ENCODE assay signal across 25 cellular contexts in the genomic region with DNA sequence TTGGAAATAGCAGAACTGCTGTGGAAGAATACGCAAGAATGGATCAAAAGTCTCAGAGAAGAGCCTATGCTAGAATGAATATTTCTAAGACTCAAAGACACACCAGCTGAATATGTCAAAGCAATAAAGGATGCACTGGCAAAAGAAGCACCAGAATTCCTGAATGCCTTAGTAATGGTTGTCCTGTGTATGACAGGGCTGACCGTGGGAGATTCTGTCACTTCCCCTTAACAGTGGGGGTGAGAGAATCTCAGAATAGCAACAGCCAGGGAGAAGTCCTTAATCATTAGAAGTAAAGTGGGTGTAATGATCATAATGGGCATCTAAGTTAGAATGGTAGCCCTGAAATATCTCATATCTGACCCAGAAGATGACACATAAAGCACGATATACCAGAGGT. TPM values are rescaled to one million over a fixed set of nuclear protein-coding genes. Genes with fewer than 3 reads are reported as not detected.
A peak's percentile ranks its signal among the peaks of the same experiment; 100 is the strongest.
DNase-seq lines count a peak whose midpoint lies in the region; ATAC-seq, FAIRE-seq and TF ChIP-seq lines count a peak whose summit lies in the region.
"Had no signal": no experiment of that assay in that cellular context is flagged by ENCODE, and none has a peak within 500 bp of the region (broad histone marks: within the 10 kb centered on the region; RNA-seq: fewer than 3 reads in every experiment).

No MANE protein-coding gene starts in this region.

- peaks cover 4% of the 10 kb centered on the region; the same call in 1 of the 2 replicates for H3K36me3 Mint-ChIP-seq in HFFc6 (ENCODE audit: low read depth)
- H3K36me3 Mint-ChIP-seq: brain; CD4-positive, alpha-beta memory T cell had no signal

- DNase-seq in Daoy (ENCODE audit: low read depth) = peak; percentile 14
- DNase-seq in HFFc6 = peak; percentile 64
- no peak for DNase-seq in endothelial cell of umbilical vein (ENCODE audit: low read depth, low spot score)
- DNase-seq in nucleus accumbens (lab: John Stamatoyannopoulos, UW) = no peak
- DNase-seq: activated CD8-positive, alpha-beta T cell treated with anti-CD3 and anti-CD28 coated beads for 36 hours; activated gamma-delta T cell; activated naive CD8-positive, alpha-beta T cell treated with anti-CD3 and anti-CD28 coated beads, Interleukin-2, amount 50 U/mL, for 24 hours; CD4-positive, alpha-beta memory T cell; colonic mucosa; DMS153; effector memory CD8-positive, alpha-beta T cell; left colon; midbrain; NCI-H1436; NCI-H524 treated with DMSO at 0.1 percent for 48 hours; nephron progenitor cell; sigmoid colon; T1000 had no signal

- H3K9me3 ChIP-seq in endothelial cell of umbilical vein (replicated peaks; ENCODE audit: control insufficient read depth, insufficient read depth, low read length) (no peaks in the 10 kb centered on the region), mesodermal cell (ENCODE audit: control insufficient read depth, low read length) (no peaks in the 10 kb centered on the region)
- H3K9me3 ChIP-seq: colonic mucosa, esophagus muscularis mucosa, sigmoid colon had no signal

- FAIRE-seq in endothelial cell of umbilical vein (lab: Jason Lieb, UNC) = no peak
- FAIRE-seq: GM12891 had no signal

- H3K4me3 Mint-ChIP-seq in HFFc6 = no peak overlapping the region; the same call in 1 of the 2 replicates
- H3K4me3 Mint-ChIP-seq: activated CD8-positive, alpha-beta T cell treated with anti-CD3 and anti-CD28 coated beads for 36 hours; activated naive CD8-positive, alpha-beta T cell treated with anti-CD3 and anti-CD28 coated beads, Interleukin-2, amount 50 U/mL, for 24 hours; brain; CD4-positive, alpha-beta memory T cell; effector memory CD8-positive, alpha-beta T cell; nephron progenitor cell had no signal

- no peak overlapping the region for H3K9ac ChIP-seq in endothelial cell of umbilical vein (replicated peaks; ENCODE audit: extremely low read depth, insufficient read depth, low read length)

- H4K20me1 ChIP-seq in endothelial cell of umbilical vein (replicated peaks; ENCODE audit: control insufficient read depth, extremely low read depth, insufficient read depth, low read length) = no peaks in the 10 kb centered on the region

- 38 to 83% methylated on average over 1 to 2 of the region's 3 CpGs for WGBS in mesodermal cell (ENCODE audit: insufficient coverage in 2 of 2), 2 experiments

- BruUV-seq in endothelial cell of umbilical vein (replicated peaks; lab: Mats Ljungman, UMichigan) = no TSS peak

- POLR2A ChIA-PET in endothelial cell of umbilical vein (lab: Charles Lee) = interaction anchor here (0.6 kb wide), 1 partner anchor 926 kb away, joined by 4 read pairs; no protein-coding TSS in a partner anchor

- no peak overlapping the region for H2AFZ ChIP-seq in endothelial cell of umbilical vein (ENCODE audit: low read depth, low read length)

- CTCF ChIA-PET in endothelial cell of umbilical vein (lab: Charles Lee) = interaction anchor here (1.4 kb wide), 1 partner anchor 43 kb away, joined by 3 read pairs; no protein-coding TSS in a partner anchor

- H3K9me1 ChIP-seq in endothelial cell of umbilical vein (replicated peaks; ENCODE audit: control insufficient read depth, extremely low read depth, insufficient read depth, low read length) = no peaks in the 10 kb centered on the region

- H3K27ac ChIP-seq in endothelial cell of umbilical vein (ENCODE audit: insufficient read depth, low read depth, low read length) = no peak overlapping the region
- H3K27ac ChIP-seq in mesodermal cell (ENCODE audit: low read depth, low read length, severe bottlenecking) = peak overlapping the region; percentile 63
- H3K27ac ChIP-seq: colonic mucosa, esophagus muscularis mucosa, RWPE1, sigmoid colon had no signal

- intact Hi-C loops in endothelial cell of umbilical vein (cut with micrococcal nuclease) = loop anchor here (5.0 kb wide), 3 partner anchors 122 to 1462 kb away; a partner anchor contains a TSS

- TF ChIP-seq CTCF in HFFc6 (IDR thresholded peaks at IDR 0.05) = no peak
- TF ChIP-seq CTCF in endothelial cell of umbilical vein (IDR thresholded peaks at IDR 0.05; ENCODE audit: extremely low read depth in 1 of 2, insufficient read depth in 1 of 2, low read depth in 1 of 2, low read length in 2 of 2) = no peak

- peak overlapping the region; percentile 34; the same call in 1 of the 2 replicates for H3K27ac Mint-ChIP-seq in HFFc6
- H3K27ac Mint-ChIP-seq: activated CD8-positive, alpha-beta T cell treated with anti-CD3 and anti-CD28 coated beads for 36 hours; activated naive CD8-positive, alpha-beta T cell treated with anti-CD3 and anti-CD28 coated beads, Interleukin-2, amount 50 U/mL, for 24 hours; brain; CD4-positive, alpha-beta memory T cell; effector memory CD8-positive, alpha-beta T cell; nephron progenitor cell had no signal

- no peak for ATAC-seq in GM19395 (IDR thresholded peaks at IDR 0.05; ENCODE audit: unreplicated experiment)
- ATAC-seq in HG03159 (IDR thresholded peaks at IDR 0.05; ENCODE audit: unreplicated experiment) = no peak
- ATAC-seq: activated CD8-positive, alpha-beta T cell treated with anti-CD3 and anti-CD28 coated beads for 36 hours; activated naive CD8-positive, alpha-beta T cell treated with anti-CD3 and anti-CD28 coated beads, Interleukin-2, amount 50 U/mL, for 24 hours; effector memory CD8-positive, alpha-beta T cell; left colon had no signal

- H3K4me1 Mint-ChIP-seq in HFFc6 (ENCODE audit: low read depth) = peaks cover 76% of the 10 kb centered on the region
- H3K4me1 Mint-ChIP-seq: activated naive CD8-positive, alpha-beta T cell treated with anti-CD3 and anti-CD28 coated beads, Interleukin-2, amount 50 U/mL, for 24 hours; CD4-positive, alpha-beta memory T cell had no signal

- H3K4me1 ChIP-seq in endothelial cell of umbilical vein (ENCODE audit: control insufficient read depth, extremely low read depth, insufficient read depth, low read length) = peaks cover 29% of the 10 kb centered on the region
- peaks cover 45% of the 10 kb centered on the region for H3K4me1 ChIP-seq in mesodermal cell (ENCODE audit: control insufficient read depth, insufficient read depth, low read length, poor library complexity, severe bottlenecking)
- H3K4me1 ChIP-seq: colonic mucosa had no signal

- dilution Hi-C loops in endothelial cell of umbilical vein (cut with MboI; ENCODE audit: extremely low pct_ligation_motif_present, low sequenced_read_pairs) = no loop called here

- H3K27me3 Mint-ChIP-seq in HFFc6 (ENCODE audit: insufficient read depth) = no peaks in the 10 kb centered on the region
- H3K27me3 Mint-ChIP-seq: activated CD8-positive, alpha-beta T cell treated with anti-CD3 and anti-CD28 coated beads for 36 hours; brain; CD4-positive, alpha-beta memory T cell; effector memory CD8-positive, alpha-beta T cell had no signal

- H3K4me3 ChIP-seq in endothelial cell of umbilical vein (replicated peaks in 1 of 3; ENCODE audit: insufficient read depth in 1 of 3, low read depth in 1 of 3, low read length in 3 of 3) (no peak overlapping the region), mesodermal cell (ENCODE audit: extremely low read depth, insufficient read depth, low read length, poor library complexity, severe bottlenecking) (no peak overlapping the region)
- H3K4me3 ChIP-seq: colonic mucosa, esophagus muscularis mucosa, sigmoid colon had no signal

- no peak for TF ChIP-seq POLR2A in endothelial cell of umbilical vein (IDR thresholded peaks at IDR 0.05; ENCODE audit: low read depth, low read length)

- H3K36me3 ChIP-seq in endothelial cell of umbilical vein (ENCODE audit: control insufficient read depth in 2 of 2, extremely low read depth in 1 of 2, insufficient read depth in 2 of 2, low read length in 2 of 2) = no peaks in the 10 kb centered on the region
- H3K36me3 ChIP-seq in mesodermal cell (ENCODE audit: control insufficient read depth, insufficient read depth, low read length) = no peaks in the 10 kb centered on the region
- H3K36me3 ChIP-seq: colonic mucosa, esophagus muscularis mucosa, sigmoid colon had no signal

- no peak overlapping the region for H3K4me2 ChIP-seq in endothelial cell of umbilical vein (ENCODE audit: insufficient read depth, low read length)

- no peaks in the 10 kb centered on the region for H3K79me2 ChIP-seq in endothelial cell of umbilical vein (ENCODE audit: control insufficient read depth, insufficient read depth, low read length)

- H3K9me3 Mint-ChIP-seq in HFFc6 = no peaks in the 10 kb centered on the region
- H3K9me3 Mint-ChIP-seq: activated CD8-positive, alpha-beta T cell treated with anti-CD3 and anti-CD28 coated beads for 36 hours; activated naive CD8-positive, alpha-beta T cell treated with anti-CD3 and anti-CD28 coated beads, Interleukin-2, amount 50 U/mL, for 24 hours; brain; CD4-positive, alpha-beta memory T cell; nephron progenitor cell had no signal

- no peaks in the 10 kb centered on the region for H3K27me3 ChIP-seq in endothelial cell of umbilical vein (ENCODE audit: control insufficient read depth in 2 of 2, insufficient read depth in 2 of 2, low read length in 2 of 2)
- H3K27me3 ChIP-seq: colonic mucosa, esophagus muscularis mucosa, sigmoid colon had no signal

TF ChIP-seq in endothelial cell of umbilical vein, 7 proteins besides CTCF, POLR2A, EP300 and RAD21:
- TF ChIP-seq FOS (IDR thresholded peaks at IDR 0.05; ENCODE audit: borderline replicate concordance, insufficient read depth, low read length) = peak; percentile 16
- TF ChIP-seq MYC (IDR thresholded peaks at IDR 0.05; ENCODE audit: low read depth, low read length) = no peak

RNA-seq across cellular contexts. Expression of a gene that starts 14.6 kb away (rescaled TPM):
- 1.3 and 3.3 TPM in 2 replicates for total RNA-seq in Daoy (2014; rRNA removed; shearing (Covaris generic))
- 10 to 100 TPM; 53.5 to 74.0 (median 61.2) TPM for total RNA-seq in HFFc6 (2021; fragmentation: NEBNext Ultra II Directional; extraction: Animal tissue kit (Norgen Biotek cat#: 25700))
- 0.91 and 2.3 TPM in 2 replicates for total RNA-seq in endothelial cell of umbilical vein
- 0.88 and 1.2 TPM in 2 replicates for polyA plus RNA-seq in endothelial cell of umbilical vein
- polyA plus RNA-seq in endothelial cell of umbilical vein (2011; cell fraction: cytosol; rRNA removed) = 2.3 and 2.5 TPM in 2 replicates
- 1.6 and 1.9 TPM in 2 replicates for polyA plus RNA-seq in endothelial cell of umbilical vein (2011; cell fraction: nucleus; rRNA removed)
- 7.9 and 9.9 TPM in 2 replicates for polyA plus RNA-seq in endothelial cell of umbilical vein (2012)
- polyA minus RNA-seq in endothelial cell of umbilical vein = 1.1 and 1.2 TPM in 2 replicates
- polyA minus RNA-seq in endothelial cell of umbilical vein (2011; cell fraction: cytosol; rRNA and poly(A)+ RNA removed) = not detected
- polyA minus RNA-seq in endothelial cell of umbilical vein (2011; cell fraction: nucleus; rRNA and poly(A)+ RNA removed) = 1.8 and 2.4 TPM in 2 replicates
- polyA plus RNA-seq in mesodermal cell (2013, experiment 1 of 2) = 6.4 TPM
- 3.2 TPM for polyA plus RNA-seq in mesodermal cell (2013, experiment 2 of 2)
- total RNA-seq: activated CD8-positive, alpha-beta T cell treated with anti-CD3 and anti-CD28 coated beads for 36 hours; CD4-positive, alpha-beta memory T cell had no signal
- polyA plus RNA-seq: CD4-positive, alpha-beta memory T cell had no signal

Comparison
In these comparisons a context has a peak if more than half of its experiments do, and no peak if none do; other contexts are left out.
1. DNase-seq: peak in Daoy (single experiment) and HFFc6 (single experiment); none in endothelial cell of umbilical vein (single experiment) and nucleus accumbens (0 of 56).
2. RNA of a gene that starts 14.6 kb away (total RNA-seq): 53.5 to 74.0 TPM in HFFc6; 1.3 to 3.3 TPM in Daoy and 0.91 to 2.3 TPM in endothelial cell of umbilical vein; every median in the first group is over 10 times any median in the second.